ENCODE assay signal across 26 cellular contexts in the genomic region with DNA sequence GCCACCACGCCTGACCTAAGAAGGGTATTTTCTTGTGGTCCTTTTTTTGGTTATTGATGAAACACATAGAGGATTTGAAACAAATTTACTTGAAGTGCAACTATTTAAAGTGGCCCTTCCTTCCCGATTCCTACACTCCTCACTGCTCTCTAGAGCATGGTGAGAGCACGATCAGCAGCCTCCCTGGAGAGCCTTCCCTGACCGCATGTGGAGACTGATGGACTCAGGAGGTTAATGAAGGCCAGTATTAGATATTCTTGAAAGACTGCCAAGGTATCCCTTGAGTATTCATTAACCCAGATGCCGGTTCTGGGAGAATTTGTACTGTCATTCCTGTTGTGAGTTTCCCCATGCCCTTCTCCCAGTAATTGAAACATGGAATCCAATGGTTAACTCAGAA.
A peak's percentile ranks its signal among the peaks of the same experiment; 100 is the strongest.
DNase-seq lines count a peak whose midpoint lies in the region; ATAC-seq and TF ChIP-seq lines count a peak whose summit lies in the region.
"Had no signal": no experiment of that assay in that cellular context is flagged by ENCODE, and none has a peak within 500 bp of the region (broad histone marks: within the 10 kb centered on the region; RNA-seq: fewer than 3 reads in every experiment).

No MANE protein-coding gene starts in this region.

- H3K4me3 Mint-ChIP-seq in Caco-2 (ENCODE audit: unreplicated experiment): no peak overlapping the region
- no peak overlapping the region for H3K4me3 Mint-ChIP-seq in nephron progenitor cell
- H3K4me3 Mint-ChIP-seq: activated naive CD8-positive, alpha-beta T cell treated with anti-CD3 and anti-CD28 coated beads, Interleukin-2, amount 50 U/mL, for 24 hours; CD4-positive, CD25-positive, alpha-beta regulatory T cell; H9; neural crest cell; stimulated activated naive B cell treated with anti-CD40 and anti-IgM and Interleukin-4, amounts not matched to agents 10 μg/mL and 1 μg/mL and 100 μg/mL, for 72 hours had no signal

- no peak for ATAC-seq in GM18861 (IDR thresholded peaks at IDR 0.05; ENCODE audit: unreplicated experiment)
- ATAC-seq: activated naive CD8-positive, alpha-beta T cell treated with anti-CD3 and anti-CD28 coated beads, Interleukin-2, amount 50 U/mL, for 24 hours; K562 had no signal

- H3K27me3 Mint-ChIP-seq in Caco-2 (ENCODE audit: insufficient read depth, unreplicated experiment) (no peaks in the 10 kb centered on the region), nephron progenitor cell (ENCODE audit: low read depth, poor library complexity) (no peaks in the 10 kb centered on the region)
- H3K27me3 Mint-ChIP-seq: activated naive CD8-positive, alpha-beta T cell treated with anti-CD3 and anti-CD28 coated beads, Interleukin-2, amount 50 U/mL, for 24 hours; CD4-positive, CD25-positive, alpha-beta regulatory T cell; stimulated activated naive B cell treated with anti-CD40 and anti-IgM and Interleukin-4, amounts not matched to agents 10 μg/mL and 1 μg/mL and 100 μg/mL, for 72 hours had no signal

- H3K36me3 Mint-ChIP-seq in Caco-2 (ENCODE audit: insufficient read depth, unreplicated experiment): no peaks in the 10 kb centered on the region
- peaks cover 41% of the 10 kb centered on the region for H3K36me3 Mint-ChIP-seq in nephron progenitor cell (ENCODE audit: low read depth)

- no peak for DNase-seq in Caco-2
- DNase-seq in Karpas-422: no peak
- peak; percentile 18 for DNase-seq in fibroblast of gingiva (ENCODE audit: low read depth)
- DNase-seq in nephron progenitor cell: no peak
- no peak for DNase-seq in activated CD4-positive, alpha-beta T cell treated with anti-CD3 and anti-CD28 coated beads for 4 hours
- no peak for DNase-seq in KG1 (lab: John Stamatoyannopoulos, UW)
- no peak for DNase-seq in NCI-H526 treated with DMSO at 0.1 percent for 48 hours (lab: John Stamatoyannopoulos, UW)
- DNase-seq: activated CD8-positive, alpha-beta memory T cell treated with anti-CD3 and anti-CD28 coated beads, Interleukin-2, amount 50 U/mL, for 4 hours; activated effector memory CD4-positive, alpha-beta T cell treated with Interleukin-2 at 50 U/mL for 16 hours; activated naive CD8-positive, alpha-beta T cell treated with anti-CD3 and anti-CD28 coated beads, Interleukin-2, amount 50 U/mL, for 24 hours; brain microvascular endothelial cell; CD4-positive, CD25-positive, alpha-beta regulatory T cell; colonic mucosa; DND-41; H9; left ventricle myocardium inferior; NCI-H1436; Peyer's patch; stimulated activated naive B cell treated with anti-CD40 and anti-IgM and Interleukin-4, amounts not matched to agents 10 μg/mL and 1 μg/mL and 100 μg/mL, for 72 hours; T-helper 2 cell had no signal

- POLR2A ChIA-PET in Caco-2 (lab: Charles Lee): no interaction called here

- H3K79me2 ChIP-seq in Karpas-422 (ENCODE audit: low read length): peaks cover 50% of the 10 kb centered on the region

- H3K9me3 Mint-ChIP-seq in Caco-2 (ENCODE audit: unreplicated experiment): no peaks in the 10 kb centered on the region
- peaks cover 9% of the 10 kb centered on the region for H3K9me3 Mint-ChIP-seq in nephron progenitor cell
- H3K9me3 Mint-ChIP-seq: activated naive CD8-positive, alpha-beta T cell treated with anti-CD3 and anti-CD28 coated beads, Interleukin-2, amount 50 U/mL, for 24 hours; CD4-positive, CD25-positive, alpha-beta regulatory T cell; H9; neural crest cell had no signal

- H3K4me1 Mint-ChIP-seq in Caco-2 (ENCODE audit: low read depth, unreplicated experiment) (peaks cover 28% of the 10 kb centered on the region), nephron progenitor cell (peaks cover 27% of the 10 kb centered on the region)
- H3K4me1 Mint-ChIP-seq: activated naive CD8-positive, alpha-beta T cell treated with anti-CD3 and anti-CD28 coated beads, Interleukin-2, amount 50 U/mL, for 24 hours had no signal

- H3K36me3 ChIP-seq in Caco-2 (ENCODE audit: control insufficient read depth, insufficient read depth, low read length) (no peaks in the 10 kb centered on the region), Karpas-422 (ENCODE audit: insufficient read depth, low read length) (no peaks in the 10 kb centered on the region; the same call in 1 of the 2 replicates)
- H3K36me3 ChIP-seq: brain microvascular endothelial cell, colonic mucosa, left ventricle myocardium inferior, Peyer's patch, SJSA1, vagina had no signal

- H4K20me1 ChIP-seq in Karpas-422 (ENCODE audit: insufficient read depth, low read depth, low read length): no peaks in the 10 kb centered on the region

- H3K9ac ChIP-seq in Karpas-422 (ENCODE audit: low read length): no peak overlapping the region

- CTCF ChIA-PET in Caco-2 (lab: Charles Lee): no interaction called here

- no peaks in the 10 kb centered on the region for H3K9me3 ChIP-seq in Caco-2
- H3K9me3 ChIP-seq in Karpas-422 (ENCODE audit: low read length): no peaks in the 10 kb centered on the region
- H3K9me3 ChIP-seq: colonic mucosa, left ventricle myocardium inferior, Peyer's patch, SJSA1, vagina had no signal

- H3K27ac Mint-ChIP-seq in Caco-2 (ENCODE audit: unreplicated experiment) (peak overlapping the region; percentile 28), nephron progenitor cell (peak overlapping the region; percentile 81)
- H3K27ac Mint-ChIP-seq: activated naive CD8-positive, alpha-beta T cell treated with anti-CD3 and anti-CD28 coated beads, Interleukin-2, amount 50 U/mL, for 24 hours; stimulated activated naive B cell treated with anti-CD40 and anti-IgM and Interleukin-4, amounts not matched to agents 10 μg/mL and 1 μg/mL and 100 μg/mL, for 72 hours had no signal

- no peak overlapping the region for H2AFZ ChIP-seq in Karpas-422 (ENCODE audit: low read length)

- no TSS peak for BruUV-seq in Caco-2 (replicated peaks; lab: Mats Ljungman, UMichigan)

- H3K27ac ChIP-seq in Karpas-422 (ENCODE audit: low read length): peak overlapping the region; percentile 55
- H3K27ac ChIP-seq: brain microvascular endothelial cell, colonic mucosa, left ventricle myocardium inferior, Peyer's patch, SJSA1, skin epidermis, vagina had no signal

- intact Hi-C loops in Caco-2 (cut with micrococcal nuclease; ENCODE audit: unreplicated experiment): no loop called here

- H3K27me3 ChIP-seq in Caco-2 (replicated peaks; ENCODE audit: control insufficient read depth, insufficient read depth, low read length): no peaks in the 10 kb centered on the region
- H3K27me3 ChIP-seq in Karpas-422 (ENCODE audit: low read length): no peaks in the 10 kb centered on the region
- H3K27me3 ChIP-seq: brain microvascular endothelial cell, colonic mucosa, Peyer's patch, SJSA1, vagina had no signal

- H3K9me2 ChIP-seq in Karpas-422 (replicated peaks; ENCODE audit: insufficient read depth, low read length): no peaks in the 10 kb centered on the region

- H3K4me2 ChIP-seq in Karpas-422 (ENCODE audit: low read depth, low read length, poor library complexity, severe bottlenecking): no peak overlapping the region

- TF ChIP-seq CTCF in Caco-2 (IDR thresholded peaks at IDR 0.05; ENCODE audit: insufficient read depth in 1 of 2, low read depth in 1 of 2, low read length in 1 of 2, severe bottlenecking in 1 of 2, unreplicated experiment in 1 of 2) (no peak), nephron progenitor cell (IDR thresholded peaks at IDR 0.05) (no peak)

- 0 out of 2 replicates have a peak, but pooled peaks cover 10% of the 10 kb centered on the region for H3K4me1 ChIP-seq in Caco-2
- peaks cover 68% of the 10 kb centered on the region for H3K4me1 ChIP-seq in Karpas-422 (ENCODE audit: low read length)
- H3K4me1 ChIP-seq: colonic mucosa, left ventricle myocardium inferior, Peyer's patch, SJSA1, vagina had no signal

- H3K4me3 ChIP-seq in Caco-2 (ENCODE audit: low read depth, low read length) (no peak overlapping the region), Karpas-422 (ENCODE audit: low read length) (no peak overlapping the region)
- H3K4me3 ChIP-seq: colonic mucosa, K562, left ventricle myocardium inferior, Peyer's patch, SJSA1, skin epidermis, vagina had no signal
